In genomic region chr14:75391953-75392352, GRCh38 we compare ENCODE assay signal across 8 cellular contexts.
"Had no signal": no experiment of that assay in that cellular context is flagged by ENCODE, and none has a peak within 500 bp of the region (broad histone marks: within the 10 kb centered on the region; RNA-seq: fewer than 3 reads in every experiment).

No MANE protein-coding gene starts in this region.

- DNase-seq: GDM1, GF-D8 had no signal

- FAIRE-seq: G401.6, GM12878, GM12891, GM12892, GM18507, GM19239 had no signal

- ATAC-seq: GM12878 had no signal

- H3K4me3 ChIP-seq: GM12878 had no signal
